ENCODE assay signal across 26 cellular contexts in genomic region chr9:78807286-78807685, GRCh38.
"Had no signal": no experiment of that assay in that cellular context is flagged by ENCODE, and none has a peak within 500 bp of the region (broad histone marks: within the 10 kb centered on the region; RNA-seq: fewer than 3 reads in every experiment).

No MANE protein-coding gene starts in this region.

- H3K4me3 ChIP-seq: hepatocyte, mucosa of descending colon, sigmoid colon, smooth muscle cell, thoracic aorta, vagina had no signal

- FAIRE-seq: endometrium had no signal

- H3K4me3 Mint-ChIP-seq: activated B cell treated with CpG ODN at 0.5 μM for 24 hours; activated CD4-positive, alpha-beta T cell treated with anti-CD3 and anti-CD28 coated beads for 36 hours; activated naive CD4-positive, alpha-beta T cell treated with anti-CD3 and anti-CD28 coated beads for 36 hours; activated naive CD8-positive, alpha-beta T cell treated with anti-CD3 and anti-CD28 coated beads, Interleukin-2, amount 10 ng/mL, durations not matched to agents 7 days and 5 days; activated T-cell treated with anti-CD3 and anti-CD28 coated beads, Interleukin-2, amount 50 U/mL, for 72 hours; brain; immature natural killer cell; memory B cell; type B pancreatic cell had no signal

- H3K27ac Mint-ChIP-seq: activated B cell treated with CpG ODN at 0.5 μM for 24 hours; activated CD4-positive, alpha-beta T cell treated with anti-CD3 and anti-CD28 coated beads for 36 hours; activated naive CD4-positive, alpha-beta T cell treated with anti-CD3 and anti-CD28 coated beads for 36 hours; activated naive CD8-positive, alpha-beta T cell treated with anti-CD3 and anti-CD28 coated beads, Interleukin-2, amount 10 ng/mL, durations not matched to agents 7 days and 5 days; activated T-cell treated with anti-CD3 and anti-CD28 coated beads, Interleukin-2, amount 50 U/mL, for 72 hours; immature natural killer cell; memory B cell; type B pancreatic cell had no signal

- H3K4me1 ChIP-seq: sigmoid colon, vagina had no signal

- H3K27me3 ChIP-seq: hepatocyte, sigmoid colon, vagina had no signal

- ATAC-seq: activated CD4-positive, alpha-beta T cell treated with anti-CD3 and anti-CD28 coated beads for 36 hours; activated T-cell treated with anti-CD3 and anti-CD28 coated beads, Interleukin-2, amount 50 U/mL, for 72 hours; left cardiac atrium; mucosa of descending colon had no signal

- H3K27ac ChIP-seq: hepatocyte, sigmoid colon, thoracic aorta, vagina had no signal

- H3K36me3 ChIP-seq: sigmoid colon, thoracic aorta, vagina had no signal

- H3K36me3 Mint-ChIP-seq: activated naive CD8-positive, alpha-beta T cell treated with anti-CD3 and anti-CD28 coated beads, Interleukin-2, amount 10 ng/mL, durations not matched to agents 7 days and 5 days; brain; immature natural killer cell; memory B cell; type B pancreatic cell had no signal

- H3K4me2 ChIP-seq: hepatocyte, smooth muscle cell had no signal

- H3K9me3 ChIP-seq: mucosa of descending colon, sigmoid colon, thoracic aorta, vagina had no signal

- DNase-seq: activated B cell treated with CpG ODN at 0.5 μM for 24 hours; activated CD4-positive, alpha-beta T cell treated with anti-CD3 and anti-CD28 coated beads for 36 hours; activated CD4-positive, alpha-beta T cell treated with anti-CD3 and anti-CD28 coated beads, Interleukin-2, amount 50 U/mL, for 4 hours; activated CD8-positive, alpha-beta memory T cell treated with anti-CD3 and anti-CD28 coated beads, Interleukin-2, amount 50 U/mL, for 48 hours; activated effector memory CD4-positive, alpha-beta T cell treated with Interleukin-2 at 50 U/mL for 16 hours; activated naive CD4-positive, alpha-beta T cell treated with anti-CD3 and anti-CD28 coated beads for 36 hours; activated naive CD8-positive, alpha-beta T cell treated with anti-CD3 and anti-CD28 coated beads, Interleukin-2, amount 10 ng/mL, durations not matched to agents 7 days and 5 days; activated T-cell treated with anti-CD3 and anti-CD28 coated beads, Interleukin-2, amount 50 U/mL, for 72 hours; erythroblast; immature natural killer cell; left cardiac atrium; mucosa of descending colon; occipital lobe; posterior cingulate gyrus; sigmoid colon; stimulated activated CD4-positive, alpha-beta T cell treated with anti-CD3 and anti-CD28 coated beads, Interleukin-15, amount 100 ng/mL, for 24 hours; stimulated activated naive CD4-positive, alpha-beta T cell; T-helper 9 cell had no signal

- H3K9me3 Mint-ChIP-seq: activated B cell treated with CpG ODN at 0.5 μM for 24 hours; activated naive CD4-positive, alpha-beta T cell treated with anti-CD3 and anti-CD28 coated beads for 36 hours; activated naive CD8-positive, alpha-beta T cell treated with anti-CD3 and anti-CD28 coated beads, Interleukin-2, amount 10 ng/mL, durations not matched to agents 7 days and 5 days; activated T-cell treated with anti-CD3 and anti-CD28 coated beads, Interleukin-2, amount 50 U/mL, for 72 hours; memory B cell; type B pancreatic cell had no signal

- H3K4me1 Mint-ChIP-seq: activated CD4-positive, alpha-beta T cell treated with anti-CD3 and anti-CD28 coated beads for 36 hours; activated naive CD8-positive, alpha-beta T cell treated with anti-CD3 and anti-CD28 coated beads, Interleukin-2, amount 10 ng/mL, durations not matched to agents 7 days and 5 days; immature natural killer cell had no signal

- H3K27me3 Mint-ChIP-seq: activated B cell treated with CpG ODN at 0.5 μM for 24 hours; activated naive CD8-positive, alpha-beta T cell treated with anti-CD3 and anti-CD28 coated beads, Interleukin-2, amount 10 ng/mL, durations not matched to agents 7 days and 5 days; memory B cell had no signal
